In genomic region chr12:117045175-117045997, GRCh38 we compare ENCODE assay signal across 1 cellular context.
TF ChIP-seq lines count a peak whose summit lies in the region.

No MANE protein-coding gene starts in this region.

TF ChIP-seq in K562, 482 proteins besides CTCF, POLR2A, EP300 and RAD21 (continued from another document):
- TF ChIP-seq SUPT5H (IDR thresholded peaks at IDR 0.05) (no peak), ZNF124 (CRISPR knock-in tag; IDR thresholded peaks at IDR 0.05) (no peak), PTRF (tag; IDR thresholded peaks at IDR 0.05) (no peak), ZNF24 (IDR thresholded peaks at IDR 0.05) (no peak), POLR2B (IDR thresholded peaks at IDR 0.05; ENCODE audit: low read depth, partially characterized antibody) (no peak), WHSC1 (IDR thresholded peaks at IDR 0.05; ENCODE audit: low read length) (peak; percentile 89), TEAD4 (IDR thresholded peaks at IDR 0.05; ENCODE audit: low read length) (no peak), TEAD4 (CRISPR knock-in tag; IDR thresholded peaks at IDR 0.05; ENCODE audit: borderline replicate concordance) (no peak), ETV5 (CRISPR knock-in tag; IDR thresholded peaks at IDR 0.05; ENCODE audit: low read depth) (0 out of 2 replicates have a peak, but pooled peaks have one; percentile 10), IRF1 (CRISPR knock-in tag; IDR thresholded peaks at IDR 0.05; ENCODE audit: borderline replicate concordance) (no peak), CREB1 (IDR thresholded peaks at IDR 0.05) (no peak), CREB1 (CRISPR knock-in tag; IDR thresholded peaks at IDR 0.05) (0 out of 2 replicates have a peak, but pooled peaks have one; percentile 43), SFPQ (IDR thresholded peaks at IDR 0.05; ENCODE audit: low read depth, low read length) (no peak), HMG20A (CRISPR knock-in tag; conservative IDR thresholded peaks at IDR 0.05) (no peak), ZBTB49 (CRISPR knock-in tag; IDR thresholded peaks at IDR 0.05; ENCODE audit: borderline replicate concordance) (no peak), NFIC (IDR thresholded peaks at IDR 0.05) (no peak), NCOR1 (IDR thresholded peaks at IDR 0.05) (no peak), GATAD2B (IDR thresholded peaks at IDR 0.05; ENCODE audit: borderline replicate concordance) (no peak), ZNF766 (CRISPR knock-in tag; conservative IDR thresholded peaks at IDR 0.05) (peak; percentile 50; the same call in 1 of the 2 replicates), RCOR1 (IDR thresholded peaks at IDR 0.05; ENCODE audit: borderline replicate concordance in 1 of 2, low read depth in 2 of 2, low read length in 2 of 2) (no peak), ATF4 (CRISPR knock-in tag; IDR thresholded peaks at IDR 0.05) (peak; percentile 8; the same call in 1 of the 2 replicates), MCM3 (IDR thresholded peaks at IDR 0.05) (no peak), BHLHE40 (IDR thresholded peaks at IDR 0.05; ENCODE audit: low read length) (no peak), CXXC5 (CRISPR knock-in tag; IDR thresholded peaks at IDR 0.05) (0 out of 2 replicates have a peak, but pooled peaks have one; percentile 20), ARID3B (CRISPR knock-in tag; IDR thresholded peaks at IDR 0.05; ENCODE audit: borderline replicate concordance) (no peak), EP400 (IDR thresholded peaks at IDR 0.05) (no peak), ASH1L (IDR thresholded peaks at IDR 0.05; ENCODE audit: borderline replicate concordance, low read depth, partially characterized antibody) (no peak), VEZF1 (CRISPR knock-in tag; IDR thresholded peaks at IDR 0.05) (peak; percentile 62), RBBP5 (IDR thresholded peaks at IDR 0.05; ENCODE audit: borderline replicate concordance, insufficient read depth, low read length, poor library complexity, severe bottlenecking) (peak; percentile 30), RBFOX2 (IDR thresholded peaks at IDR 0.05; ENCODE audit: low read depth, low read length) (0 out of 2 replicates have a peak, but pooled peaks have one; percentile 16), MCM5 (IDR thresholded peaks at IDR 0.05; ENCODE audit: low read depth) (no peak), HDAC2 (IDR thresholded peaks at IDR 0.05) (no peak), MYBL2 (IDR thresholded peaks at IDR 0.05; ENCODE audit: low read depth) (no peak), MYBL2 (CRISPR knock-in tag; IDR thresholded peaks at IDR 0.05; ENCODE audit: borderline replicate concordance) (no peak), ZNF41 (CRISPR knock-in tag; conservative IDR thresholded peaks at IDR 0.05) (no peak), ZNF583 (CRISPR knock-in tag; IDR thresholded peaks at IDR 0.05) (0 out of 2 replicates have a peak, but pooled peaks have one; percentile 31), SNIP1 (IDR thresholded peaks at IDR 0.05; ENCODE audit: low read depth) (no peak), HOMEZ (CRISPR knock-in tag; IDR thresholded peaks at IDR 0.05) (no peak), BRF1 (IDR thresholded peaks at IDR 0.05; ENCODE audit: borderline replicate concordance, extremely low read depth, insufficient read length) (no peak), RNF2 (IDR thresholded peaks at IDR 0.05) (no peak), RB1 (IDR thresholded peaks at IDR 0.05; ENCODE audit: low read depth) (no peak)
TF ChIP-seq in K562: peak in this region for 10.
